ENCODE assay signal across 12 cellular contexts in genomic region chr19:39399684-39400465, GRCh38. TPM values are rescaled to one million over a fixed set of nuclear protein-coding genes. Genes with fewer than 3 reads are reported as not detected.
DNase-seq lines count a peak whose midpoint lies in the region; ATAC-seq, FAIRE-seq and TF ChIP-seq lines count a peak whose summit lies in the region.
"Had no signal": no experiment of that assay in that cellular context is flagged by ENCODE, and none has a peak within 500 bp of the region (broad histone marks: within the 10 kb centered on the region; RNA-seq: fewer than 3 reads in every experiment).

No MANE protein-coding gene starts in this region.

- no peak for TF ChIP-seq CTCF in CD4-positive, alpha-beta T cell (IDR thresholded peaks at IDR 0.05)
- TF ChIP-seq CTCF in OCI-LY7 (conservative IDR thresholded peaks at IDR 0.05; ENCODE audit: low read length): no peak
- no peak for TF ChIP-seq CTCF in parathyroid adenoma (IDR thresholded peaks at IDR 0.05)

- BruUV-seq in OCI-LY7 (replicated peaks; lab: Mats Ljungman, UMichigan): no TSS peak

- no peak overlapping the region for H3K9ac ChIP-seq in parathyroid adenoma
- H3K9ac ChIP-seq: SK-N-SH had no signal

- peaks cover 40% of the 10 kb centered on the region for H3K36me3 Mint-ChIP-seq in CD4-positive, alpha-beta T cell (ENCODE audit: low read depth)
- peaks cover 77% of the 10 kb centered on the region for H3K36me3 Mint-ChIP-seq in effector memory CD8-positive, alpha-beta T cell (ENCODE audit: insufficient read depth)

- H3K9me3 Mint-ChIP-seq in CD4-positive, alpha-beta T cell: no peaks in the 10 kb centered on the region
- no peaks in the 10 kb centered on the region for H3K9me3 Mint-ChIP-seq in effector memory CD8-positive, alpha-beta T cell

- DNase-seq in CD4-positive, alpha-beta T cell: no peak
- DNase-seq in OCI-LY7 (ENCODE audit: low spot score): no peak
- DNase-seq in effector memory CD8-positive, alpha-beta T cell: no peak
- no peak for DNase-seq in H54 (ENCODE audit: insufficient read length, low spot score)
- no peak for DNase-seq in SHP77 (lab: John Stamatoyannopoulos, UW)
- no peak for DNase-seq in T1000 (lab: John Stamatoyannopoulos, UW)
- no peak for DNase-seq in mesenteric fat pad (ENCODE audit: low spot score)
- DNase-seq: activated gamma-delta T cell treated with Interleukin-2 at 50 U/mL for 16 hours, EL, kidney, SK-N-SH had no signal

- no peak for TF ChIP-seq POLR2A in H54 (IDR thresholded peaks at IDR 0.05; ENCODE audit: low read depth, low read length)

- H3K9me2 ChIP-seq in OCI-LY7 (ENCODE audit: insufficient read depth, low read length): no peaks in the 10 kb centered on the region
- H3K9me2 ChIP-seq: SK-N-SH had no signal

- H3K27ac Mint-ChIP-seq in CD4-positive, alpha-beta T cell: peak overlapping the region; percentile 98
- H3K27ac Mint-ChIP-seq in effector memory CD8-positive, alpha-beta T cell: peak overlapping the region; percentile 100

- H3K27me3 Mint-ChIP-seq in CD4-positive, alpha-beta T cell: no peaks in the 10 kb centered on the region
- H3K27me3 Mint-ChIP-seq in effector memory CD8-positive, alpha-beta T cell: no peaks in the 10 kb centered on the region

- ATAC-seq in CD4-positive, alpha-beta T cell (ENCODE audit: poor library complexity): no peak
- ATAC-seq in effector memory CD8-positive, alpha-beta T cell (replicated peaks): no peak

- peaks cover 53% of the 10 kb centered on the region for H3K4me1 Mint-ChIP-seq in CD4-positive, alpha-beta T cell (ENCODE audit: low read depth)
- H3K4me1 Mint-ChIP-seq in effector memory CD8-positive, alpha-beta T cell (ENCODE audit: low read depth in 2 of 2): peaks cover 50 to 51% of the 10 kb centered on the region in 2 donors

- H3K36me3 ChIP-seq in OCI-LY7 (ENCODE audit: insufficient read depth, low read length): peaks cover 23% of the 10 kb centered on the region
- H3K36me3 ChIP-seq in parathyroid adenoma (ENCODE audit: control insufficient read depth, insufficient read depth, low read length): no peaks in the 10 kb centered on the region

- no peaks in the 10 kb centered on the region for H3K9me3 ChIP-seq in CD4-positive, alpha-beta T cell (ENCODE audit: control insufficient read depth, low read length)
- no peaks in the 10 kb centered on the region for H3K9me3 ChIP-seq in OCI-LY7 (ENCODE audit: low read length)
- H3K9me3 ChIP-seq in parathyroid adenoma (ENCODE audit: control insufficient read depth, low read length): no peaks in the 10 kb centered on the region
- H3K9me3 ChIP-seq: SK-N-SH had no signal

- intact Hi-C loops in CD4-positive, alpha-beta T cell (cut with DNase I, micrococcal nuclease): loop anchor here in 1 of 2 experiments (5.0 kb wide), 1 partner anchor 132 kb away; the partner anchor contains the start of gene EID2B
- intact Hi-C loops in OCI-LY7 (cut with micrococcal nuclease; ENCODE audit: unreplicated experiment): loop anchor here (10.0 kb wide), 2 partner anchors 545 to 555 kb away; no protein-coding TSS in a partner anchor

- POLR2A ChIA-PET in CD4-positive, alpha-beta T cell (lab: Charles Lee): interaction anchor here (0.7 to 5.5 kb wide), 4 partner anchors 8 to 36 kb away, joined by 3 to 126 read pairs (median 71); partner anchors contain the start of genes PLEKHG2, RPS16 and ZFP36
- POLR2A ChIA-PET in OCI-LY7 (lab: Charles Lee): no interaction called here

- H3K27ac ChIP-seq in CD4-positive, alpha-beta T cell (ENCODE audit: low read depth, low read length): peak overlapping the region; percentile 100
- H3K27ac ChIP-seq in OCI-LY7 (ENCODE audit: low read depth, low read length, poor library complexity, severe bottlenecking): peak overlapping the region; percentile 9
- peak overlapping the region; percentile 100 for H3K27ac ChIP-seq in parathyroid adenoma

- H3K4me3 ChIP-seq in OCI-LY7 (ENCODE audit: low read depth, low read length, poor library complexity, severe bottlenecking) (no peak overlapping the region), parathyroid adenoma (ENCODE audit: low read depth, low read length) (no peak overlapping the region)

- H4K20me1 ChIP-seq in OCI-LY7 (ENCODE audit: insufficient read depth, low read length): no peaks in the 10 kb centered on the region

- CTCF ChIA-PET in CD4-positive, alpha-beta T cell (lab: Charles Lee): interaction anchor here (1.0 to 4.2 kb wide), 2 partner anchors 12 to 58 kb away, joined by 3 to 102 read pairs; partner anchors contain the start of genes PLEKHG2 and SAMD4B
- CTCF ChIA-PET in OCI-LY7 (lab: Charles Lee; ENCODE audit: unreplicated experiment): no interaction called here

- 0 out of 2 replicates have a peak overlapping the region, but pooled peaks have one; percentile 8 for H3K4me2 ChIP-seq in OCI-LY7 (ENCODE audit: low read length)
- peak overlapping the region; percentile 26 for H3K4me2 ChIP-seq in parathyroid adenoma (ENCODE audit: low read length)
- H3K4me2 ChIP-seq: SK-N-SH had no signal

- H3K27me3 ChIP-seq in CD4-positive, alpha-beta T cell (ENCODE audit: control insufficient read depth, insufficient read depth, low read length): no peaks in the 10 kb centered on the region
- no peaks in the 10 kb centered on the region for H3K27me3 ChIP-seq in parathyroid adenoma (ENCODE audit: control insufficient read depth, insufficient read depth, low read length)

- H3K4me1 ChIP-seq in OCI-LY7 (ENCODE audit: insufficient read depth, low read length, poor library complexity, severe bottlenecking) (peaks cover 74% of the 10 kb centered on the region), parathyroid adenoma (peaks cover 43% of the 10 kb centered on the region)

- no peak for FAIRE-seq in H54 (lab: Jason Lieb, UNC)
- FAIRE-seq: kidney had no signal

- no peaks in the 10 kb centered on the region for H3K79me2 ChIP-seq in OCI-LY7 (ENCODE audit: insufficient read depth, low read depth, low read length)
- peaks cover 4% of the 10 kb centered on the region for H3K79me2 ChIP-seq in parathyroid adenoma

- peak overlapping the region; percentile 74 for H3K4me3 Mint-ChIP-seq in CD4-positive, alpha-beta T cell
- peak overlapping the region; percentile 73 to 99 for H3K4me3 Mint-ChIP-seq in effector memory CD8-positive, alpha-beta T cell

- H2AFZ ChIP-seq in OCI-LY7 (ENCODE audit: low read length) (no peak overlapping the region), parathyroid adenoma (no peak overlapping the region)

RNA-seq across cellular contexts. Expression of gene ZFP36, which starts 6.8 kb away (rescaled TPM):
- 1,000 to 10,000 TPM; 1,278 to 1,362 TPM for total RNA-seq in CD4-positive, alpha-beta T cell
- total RNA-seq in OCI-LY7 (2014; rRNA removed; shearing (Covaris generic)): 19.4 and 21.8 TPM in 2 replicates
- total RNA-seq in OCI-LY7 (2022) (55.9 and 57.2 TPM in 2 replicates), mesenteric fat pad (1,383 TPM)

RNA-seq across cellular contexts. Expression of gene MED29, which starts 8.7 kb away (rescaled TPM):
- total RNA-seq in CD4-positive, alpha-beta T cell: 10 to 100 TPM; 45.0 to 46.1 TPM
- 15.7 and 28.3 TPM in 2 replicates for total RNA-seq in OCI-LY7 (2014; rRNA removed; shearing (Covaris generic))
- total RNA-seq in OCI-LY7 (2022) (31.2 and 31.3 TPM in 2 replicates), mesenteric fat pad (34.1 TPM)

RNA-seq across cellular contexts. Expression of gene PAF1, which starts 9.0 kb away (rescaled TPM):
- 100 to 1,000 TPM in 1 of 2 experiments, 10 to 100 TPM in 1; 99.6 to 101 TPM for total RNA-seq in CD4-positive, alpha-beta T cell
- total RNA-seq in OCI-LY7 (2014; rRNA removed; shearing (Covaris generic)): 33.1 and 35.4 TPM in 2 replicates
- total RNA-seq in OCI-LY7 (2022) (45.9 and 46.8 TPM in 2 replicates), mesenteric fat pad (29.7 TPM)

RNA-seq across cellular contexts. Expression of gene PLEKHG2, which starts 12.6 kb away (rescaled TPM):
- 10 to 100 TPM; 80.6 to 81.4 TPM for total RNA-seq in CD4-positive, alpha-beta T cell
- total RNA-seq in OCI-LY7 (2014; rRNA removed; shearing (Covaris generic)): 28.3 and 30.4 TPM in 2 replicates
- total RNA-seq in OCI-LY7 (2022) (65.9 and 68.2 TPM in 2 replicates), mesenteric fat pad (56.4 TPM)

RNA-seq across cellular contexts. Expression of gene RPS16, which starts 35.9 kb away (rescaled TPM):
- total RNA-seq in CD4-positive, alpha-beta T cell: 1,000 to 10,000 TPM; 4,625 to 4,839 TPM
- total RNA-seq in OCI-LY7 (2014; rRNA removed; shearing (Covaris generic)): 538 and 634 TPM in 2 replicates
- total RNA-seq in OCI-LY7 (2022) (3,661 and 4,044 TPM in 2 replicates), mesenteric fat pad (1,454 TPM)

Comparison
In these comparisons a context has a peak if more than half of its experiments do, and no peak if none do; other contexts are left out.
1. H3K27ac ChIP-seq: peak in every context shown above with its lines; median percentile 100 in CD4-positive, alpha-beta T cell; 100 in parathyroid adenoma; 9 in OCI-LY7.
2. RNA of gene ZFP36, which starts 6.8 kb away (total RNA-seq): 1,383 TPM in mesenteric fat pad (single experiment) and 1,278 to 1,362 TPM in CD4-positive, alpha-beta T cell; 19.4 to 57.2 TPM in OCI-LY7; every median in the first group is over 10 times any median in the second.